8 cellular contexts compared by ENCODE assay signal in the genomic region with DNA sequence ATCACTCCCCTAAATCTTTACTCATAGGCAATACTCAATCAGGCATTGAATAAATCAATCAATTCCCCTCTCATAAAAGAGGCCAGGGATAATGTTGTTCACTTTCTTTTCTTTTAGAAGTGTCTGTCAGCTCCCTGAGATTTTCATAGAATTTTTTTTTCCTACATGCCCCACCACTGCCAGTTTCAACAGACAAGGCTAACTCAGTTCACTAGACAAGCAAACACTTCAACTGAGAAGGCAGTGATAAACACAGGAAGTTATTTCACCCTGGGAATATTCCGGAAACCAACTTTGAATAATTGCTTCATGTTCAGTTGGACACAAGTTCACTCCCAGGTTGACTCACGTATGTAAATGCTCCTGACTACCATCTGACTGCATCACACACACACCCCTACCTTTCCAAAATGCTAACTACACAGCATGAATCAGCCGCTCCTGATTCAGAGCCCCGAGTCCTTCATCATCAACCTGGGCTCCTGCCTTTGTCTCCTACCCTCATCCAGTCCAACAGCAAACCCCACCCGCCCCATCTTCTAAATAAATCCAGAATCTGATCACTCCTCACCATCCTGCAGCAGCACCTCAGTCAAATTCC.
A peak's percentile ranks its signal among the peaks of the same experiment; 100 is the strongest.
DNase-seq lines count a peak whose midpoint lies in the region; ATAC-seq, FAIRE-seq and TF ChIP-seq lines count a peak whose summit lies in the region.

No MANE protein-coding gene starts in this region.

- ATAC-seq in GM18909 (IDR thresholded peaks at IDR 0.05; ENCODE audit: poor library complexity, unreplicated experiment), result peak; percentile 69
- ATAC-seq in HG03097 (IDR thresholded peaks at IDR 0.05; ENCODE audit: low FRiP score, unreplicated experiment), result peak; percentile 67
- peak; percentile 96 for ATAC-seq in omental fat pad (ENCODE audit: low FRiP score)

- DNase-seq in BJ (ENCODE audit: low read depth) (peak; percentile 84), RCC 7860 (ENCODE audit: low spot score) (peak; percentile 99), epithelial cell of esophagus (ENCODE audit: low read depth) (peak; percentile 100), omental fat pad (ENCODE audit: low spot score) (no peak), C1 segment of cervical spinal cord (lab: John Stamatoyannopoulos, UW) (no peak)
- DNase-seq in activated CD8-positive, alpha-beta memory T cell treated with anti-CD3 and anti-CD28 coated beads, Interleukin-2, amount 50 U/mL, for 48 hours, result no peak

- TF ChIP-seq CTCF in BJ (IDR thresholded peaks at IDR 0.05; ENCODE audit: insufficient read depth, low read depth, low read length) (no peak), epithelial cell of esophagus (IDR thresholded peaks at IDR 0.05; ENCODE audit: insufficient read depth, low read depth, low read length, missing control alignments) (no peak), omental fat pad (IDR thresholded peaks at IDR 0.05) (no peak)

- no peak overlapping the region for H3K4me3 ChIP-seq in BJ (ENCODE audit: low read depth, low read length)
- H3K4me3 ChIP-seq in epithelial cell of esophagus (ENCODE audit: low read length), result no peak overlapping the region

- CTCF ChIA-PET in BJ (lab: Yijun Ruan, JAX), result interaction anchor here (1.8 to 3.5 kb wide), 2 partner anchors 11 to 13 kb away, joined by 6 to 15 read pairs; no protein-coding TSS in a partner anchor

- no peaks in the 10 kb centered on the region for H3K36me3 ChIP-seq in BJ (ENCODE audit: control insufficient read depth, insufficient read depth, low read length)

- H3K27me3 ChIP-seq in BJ (ENCODE audit: control insufficient read depth, insufficient read depth, low read length), result no peaks in the 10 kb centered on the region

- peak; percentile 94 for FAIRE-seq in RCC 7860 (lab: Jason Lieb, UNC)

- POLR2A ChIA-PET in BJ (lab: Charles Lee), result no interaction called here

Comparison
In these comparisons a context has a peak if more than half of its experiments do, and no peak if none do; other contexts are left out.
1. DNase-seq: peak in BJ (single experiment), RCC 7860 (single experiment) and epithelial cell of esophagus (single experiment); none in omental fat pad (single experiment), activated CD8-positive, alpha-beta memory T cell treated with anti-CD3 and anti-CD28 coated beads, Interleukin-2, amount 50 U/mL, for 48 hours (single experiment) and C1 segment of cervical spinal cord (0 of 14).
2. Peak in every context shown above with its lines, with median percentiles within 50 percentile points of each other: ATAC-seq.